In genomic region chr12:6267007-6267721, GRCh38 we compare ENCODE assay signal across 10 cellular contexts. TPM values are rescaled to one million over a fixed set of nuclear protein-coding genes. Genes with fewer than 3 reads are reported as not detected.
DNase-seq lines count a peak whose midpoint lies in the region; ATAC-seq, FAIRE-seq and TF ChIP-seq lines count a peak whose summit lies in the region.
"Had no signal": no experiment of that assay in that cellular context is flagged by ENCODE, and none has a peak within 500 bp of the region (broad histone marks: within the 10 kb centered on the region; RNA-seq: fewer than 3 reads in every experiment).

No MANE protein-coding gene starts in this region.

- H3K27ac ChIP-seq in keratinocyte (ENCODE audit: control insufficient read depth, insufficient read depth, low read length): peak overlapping the region; percentile 8

- no peak overlapping the region for H3K4me2 ChIP-seq in keratinocyte (ENCODE audit: control insufficient read depth, extremely low read depth, insufficient read depth, low read depth, low read length)

- no peak overlapping the region for H3K4me3 Mint-ChIP-seq in activated CD4-positive, alpha-beta T cell treated with anti-CD3 and anti-CD28 coated beads for 36 hours

- peak overlapping the region; percentile 55 for H3K27ac Mint-ChIP-seq in activated CD4-positive, alpha-beta T cell treated with anti-CD3 and anti-CD28 coated beads for 36 hours

- no peaks in the 10 kb centered on the region for H3K79me2 ChIP-seq in keratinocyte (ENCODE audit: control insufficient read depth, insufficient read depth, low read length)

- no peaks in the 10 kb centered on the region for H3K9me3 Mint-ChIP-seq in activated CD4-positive, alpha-beta T cell treated with anti-CD3 and anti-CD28 coated beads for 36 hours (ENCODE audit: low read depth)

- intact Hi-C loops in activated CD4-positive, alpha-beta T cell treated with anti-CD3 and anti-CD28 coated beads for 36 hours (cut with DNase I, micrococcal nuclease): loop anchor here (1.0 kb wide), 4 partner anchors 11 to 99 kb away; no protein-coding TSS in a partner anchor

- no peaks in the 10 kb centered on the region for H3K9me1 ChIP-seq in keratinocyte (ENCODE audit: control insufficient read depth, extremely low read depth, insufficient read depth, low read length)

- TF ChIP-seq CTCF in keratinocyte (optimal IDR thresholded peaks at IDR 0.05 in 1 of 3, IDR thresholded peaks at IDR 0.05 in 1 of 3, conservative IDR thresholded peaks at IDR 0.05 in 1 of 3; ENCODE audit: extremely low read depth in 1 of 3, insufficient read depth in 2 of 3, low read length in 3 of 3): no peak

- H3K36me3 Mint-ChIP-seq in activated CD4-positive, alpha-beta T cell treated with anti-CD3 and anti-CD28 coated beads for 36 hours (ENCODE audit: low read depth): no peaks in the 10 kb centered on the region

- CTCF ChIA-PET in activated CD4-positive, alpha-beta T cell treated with anti-CD3 and anti-CD28 coated beads for 36 hours (lab: Charles Lee): interaction anchor here (0.8 to 3.4 kb wide), 5 partner anchors 12 to 277 kb away, joined by 3 to 18 read pairs (median 3); no protein-coding TSS in a partner anchor

- DNase-seq in activated CD4-positive, alpha-beta T cell treated with anti-CD3 and anti-CD28 coated beads for 36 hours: peak; percentile 84
- DNase-seq in activated CD4-positive, alpha-beta T cell treated with anti-CD3 and anti-CD28 coated beads, Interleukin-2, amount 50 U/mL, for 1 hour: no peak
- peak in 2 of 3 experiments; percentile 49 to 59 for DNase-seq in activated CD8-positive, alpha-beta memory T cell treated with anti-CD3 and anti-CD28 coated beads for 48 hours (ENCODE audit: low read depth in 2 of 3, low spot score in 2 of 3)
- DNase-seq in keratinocyte (ENCODE audit: low read depth, low spot score) (peak; percentile 57), dermis blood vessel endothelial cell (no peak), HT-29 (ENCODE audit: low spot score) (no peak)
- DNase-seq in stimulated activated CD8-positive, alpha-beta memory T cell treated with anti-CD3 and anti-CD28 coated beads, Interleukin-7, amount 100 ng/mL, for 48 hours (ENCODE audit: extremely low read depth in 1 of 2, low read depth in 1 of 2): peak; percentile 60 to 81

- POLR2A ChIA-PET in activated CD4-positive, alpha-beta T cell treated with anti-CD3 and anti-CD28 coated beads for 36 hours (lab: Charles Lee): no interaction called here

- peak; percentile 87 for ATAC-seq in activated CD4-positive, alpha-beta T cell treated with anti-CD3 and anti-CD28 coated beads for 36 hours
- ATAC-seq in HG03139 (IDR thresholded peaks at IDR 0.05; ENCODE audit: unreplicated experiment): no peak
- ATAC-seq: HCT116 had no signal

- no peaks in the 10 kb centered on the region for H3K36me3 ChIP-seq in keratinocyte (ENCODE audit: control insufficient read depth in 2 of 2, extremely low read depth in 1 of 2, insufficient read depth in 2 of 2, low read length in 2 of 2)

- peaks cover 16% of the 10 kb centered on the region for H3K4me1 Mint-ChIP-seq in activated CD4-positive, alpha-beta T cell treated with anti-CD3 and anti-CD28 coated beads for 36 hours

- H3K27me3 ChIP-seq in keratinocyte (ENCODE audit: control insufficient read depth, extremely low read depth, insufficient read depth, low read length): no peaks in the 10 kb centered on the region

- no peak overlapping the region for H3K9ac ChIP-seq in keratinocyte (ENCODE audit: control insufficient read depth, extremely low read depth, insufficient read depth, low read length)

- H3K4me3 ChIP-seq in keratinocyte (ENCODE audit: control insufficient read depth in 2 of 3, extremely low read depth in 1 of 3, insufficient read depth in 2 of 3, low read depth in 1 of 3, low read length in 3 of 3): no peak overlapping the region

- H3K4me1 ChIP-seq in keratinocyte (ENCODE audit: control insufficient read depth, extremely low read depth, insufficient read depth, low read length): peaks cover 14% of the 10 kb centered on the region

- H3K27me3 Mint-ChIP-seq in activated CD4-positive, alpha-beta T cell treated with anti-CD3 and anti-CD28 coated beads for 36 hours: peaks cover 2% of the 10 kb centered on the region

- no peak overlapping the region for H2AFZ ChIP-seq in keratinocyte (ENCODE audit: control insufficient read depth, low read length)

- FAIRE-seq in keratinocyte (lab: Jason Lieb, UNC): peak; percentile 90
- FAIRE-seq: endometrium had no signal

- H4K20me1 ChIP-seq in keratinocyte (ENCODE audit: control insufficient read depth, extremely low read depth, insufficient read depth, low read length): no peaks in the 10 kb centered on the region

- dilution Hi-C loops in keratinocyte (cut with MboI; ENCODE audit: extremely low pct_ligation_motif_present, low sequenced_read_pairs): no loop called here

- no peaks in the 10 kb centered on the region for H3K9me3 ChIP-seq in keratinocyte (ENCODE audit: control insufficient read depth, low read depth, low read length)

RNA-seq across cellular contexts. Expression of gene PLEKHG6, which starts 43.3 kb away (rescaled TPM):
- total RNA-seq in activated CD4-positive, alpha-beta T cell treated with anti-CD3 and anti-CD28 coated beads for 36 hours: not detected
- polyA plus RNA-seq in keratinocyte: 0.74 to 1.9 TPM (median 0.81 TPM) in 3 replicates
- 2.2 TPM for polyA plus RNA-seq in keratinocyte (2011; ENCODE audit: low read depth)
- polyA plus RNA-seq in keratinocyte (2011; cell fraction: cytosol; rRNA removed): 1.8 and 3.2 TPM in 2 replicates
- polyA plus RNA-seq in keratinocyte (2011; cell fraction: nucleus; rRNA removed): 3.3 and 9.0 TPM in 2 replicates
- 1.7 and 9.6 TPM in 2 replicates for polyA plus RNA-seq in keratinocyte (2012; ENCODE audit: low replicate concordance)
- 1.2 to 5.2 TPM (median 4.6 TPM) in 3 replicates for polyA minus RNA-seq in keratinocyte
- 5.6 TPM for polyA minus RNA-seq in keratinocyte (2011; cell fraction: cytosol; rRNA and poly(A)+ RNA removed)
- 1.5 and 2.1 TPM in 2 replicates for polyA minus RNA-seq in keratinocyte (2011; cell fraction: nucleus; rRNA and poly(A)+ RNA removed)
- total RNA-seq in dermis blood vessel endothelial cell: 0.09 TPM in 1 of 2 replicates, not detected in the other
- 90.1 and 94.8 TPM in 2 replicates for total RNA-seq in HT-29 (2014; rRNA removed; shearing (Covaris generic))

Comparison
In these comparisons a context has a peak if more than half of its experiments do, and no peak if none do; other contexts are left out.
1. DNase-seq: peak in activated CD4-positive, alpha-beta T cell treated with anti-CD3 and anti-CD28 coated beads for 36 hours (single experiment), activated CD8-positive, alpha-beta memory T cell treated with anti-CD3 and anti-CD28 coated beads for 48 hours (2 of 3), keratinocyte (single experiment) and stimulated activated CD8-positive, alpha-beta memory T cell treated with anti-CD3 and anti-CD28 coated beads, Interleukin-7, amount 100 ng/mL, for 48 hours (2 of 2); none in activated CD4-positive, alpha-beta T cell treated with anti-CD3 and anti-CD28 coated beads, Interleukin-2, amount 50 U/mL, for 1 hour (single experiment), dermis blood vessel endothelial cell (single experiment) and HT-29 (single experiment).
2. RNA of gene PLEKHG6, which starts 43.3 kb away (total RNA-seq): 90.1 to 94.8 TPM in HT-29; not detected in activated CD4-positive, alpha-beta T cell treated with anti-CD3 and anti-CD28 coated beads for 36 hours and 0.09 TPM in dermis blood vessel endothelial cell; every median in the first group is over 10 times any median in the second.